Comparison of ENCODE assay signal across 22 cellular contexts in the genomic region with DNA sequence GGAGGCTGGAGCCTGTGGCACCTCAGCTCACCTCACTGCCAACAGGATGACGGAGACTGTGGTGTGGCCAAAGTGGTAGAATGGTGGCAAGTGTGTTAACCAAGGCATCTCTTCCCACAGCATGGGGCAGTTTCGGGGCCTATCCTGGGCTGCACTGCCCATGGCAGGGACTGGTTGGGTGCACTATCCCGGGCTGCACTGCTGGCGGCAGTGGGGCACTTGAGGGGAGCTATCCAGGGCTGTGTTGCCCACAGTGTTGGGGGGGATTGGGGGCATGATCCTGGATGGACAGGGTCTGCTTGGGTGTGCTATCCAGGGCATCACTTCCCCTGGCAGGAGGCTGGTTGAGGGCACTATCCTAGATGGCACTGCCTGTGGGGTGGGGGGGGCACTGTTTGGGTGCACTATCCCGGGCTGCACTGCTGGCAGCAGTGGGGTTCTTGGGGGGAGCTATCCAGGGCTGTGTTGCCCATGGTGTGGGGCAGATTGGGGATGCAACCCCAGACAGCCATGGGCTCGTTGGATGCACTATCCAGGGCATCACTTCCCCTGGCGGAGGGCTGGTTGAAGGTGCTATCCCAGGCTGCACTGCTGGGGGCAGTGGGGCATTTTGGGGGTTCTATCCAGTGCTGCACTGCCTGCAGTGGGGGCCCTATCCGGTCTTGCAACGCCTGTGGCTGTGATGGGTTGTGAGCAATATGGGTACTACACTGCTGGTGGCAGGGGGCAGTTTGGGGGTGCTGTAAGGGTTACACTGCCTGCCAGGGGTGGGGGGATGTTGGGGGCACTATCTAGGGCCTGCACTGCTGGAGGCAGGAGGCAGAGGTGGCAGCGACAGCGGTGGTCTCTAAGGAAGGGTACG.
"Had no signal": no experiment of that assay in that cellular context is flagged by ENCODE, and none has a peak within 500 bp of the region (broad histone marks: within the 10 kb centered on the region; RNA-seq: fewer than 3 reads in every experiment).

No MANE protein-coding gene starts in this region.

- H3K36me3 ChIP-seq: MG63 had no signal

- DNase-seq: IMR-90, Karpas-422, KG1, MG63, NCI-H1092, NCI-H1105 treated with DMSO at 0.1 percent for 48 hours, NCI-H1417 treated with DMSO at 0.1 percent for 48 hours, NCI-H146, NCI-H1694 treated with DMSO at 0.1 percent for 48 hours, NCI-H1930, NCI-H2081, NCI-H2107, NCI-H2171, NCI-H226, NCI-H446, NCI-H510A, NCI-H524 treated with DMSO at 0.1 percent for 48 hours, NCI-H69, NCI-H774, RPMI8226, SHP77, SK-N-SH had no signal

- H3K9me3 ChIP-seq: MG63, SK-N-SH had no signal

- H3K27me3 ChIP-seq: MG63 had no signal

- H3K4me3 ChIP-seq: MG63 had no signal
